ENCODE assay signal across 12 cellular contexts in genomic region chr2:98835831-98836385, GRCh38.
DNase-seq lines count a peak whose midpoint lies in the region; ATAC-seq and TF ChIP-seq lines count a peak whose summit lies in the region.
"Had no signal": no experiment of that assay in that cellular context is flagged by ENCODE, and none has a peak within 500 bp of the region (broad histone marks: within the 10 kb centered on the region; RNA-seq: fewer than 3 reads in every experiment).

No MANE protein-coding gene starts in this region.

- H3K27me3 ChIP-seq in Peyer's patch = no peaks in the 10 kb centered on the region
- H3K27me3 ChIP-seq: tibial nerve had no signal

- H3K4me1 Mint-ChIP-seq in natural killer cell = peaks cover 29 to 42% of the 10 kb centered on the region in 2 donors

- peak overlapping the region in 1 of 2 donors; percentile 29 for H3K27ac Mint-ChIP-seq in natural killer cell

- in situ Hi-C loops in Caki2 (cut with HindIII; ENCODE audit: low pct_unique_long_range_greater_than_20kb, low sequenced_read_pairs) = no loop called here

- no peaks in the 10 kb centered on the region for H3K36me3 Mint-ChIP-seq in natural killer cell

- no peaks in the 10 kb centered on the region for H3K9me3 Mint-ChIP-seq in natural killer cell
- H3K9me3 Mint-ChIP-seq: neural crest cell had no signal

- intact Hi-C loops in natural killer cell (cut with micrococcal nuclease) (loop anchor here (5.0 to 10.0 kb wide), 2 partner anchors 204 to 339 kb away; no protein-coding TSS in a partner anchor), left colon (cut with DNase I, micrococcal nuclease) (loop anchor here in 1 of 2 donors (2.0 to 5.0 kb wide), 2 partner anchors 187 to 424 kb away; no protein-coding TSS in a partner anchor)

- no peak for TF ChIP-seq POLR2A in Peyer's patch (IDR thresholded peaks at IDR 0.05)

- no peak overlapping the region for H3K4me3 ChIP-seq in Peyer's patch
- H3K4me3 ChIP-seq: HAP-1, tibial nerve had no signal

- no peak overlapping the region for H3K4me3 Mint-ChIP-seq in natural killer cell
- H3K4me3 Mint-ChIP-seq: neural crest cell had no signal

- H3K27ac ChIP-seq in Peyer's patch = peak overlapping the region in 3 of 4 donors; percentile 10 to 49 (median 33)
- H3K27ac ChIP-seq: tibial nerve had no signal

- no peaks in the 10 kb centered on the region for H3K9me3 ChIP-seq in Peyer's patch
- H3K9me3 ChIP-seq: HAP-1 had no signal

- DNase-seq in Caki2 (ENCODE audit: low read depth) = peak; percentile 10
- peak in 2 of 3 donors; percentile 32 to 63 for DNase-seq in Peyer's patch
- peak; percentile 42 for DNase-seq in activated effector memory CD4-positive, alpha-beta T cell treated with Interleukin-2 at 50 U/mL for 16 hours
- DNase-seq in natural killer cell = no peak
- DNase-seq in NOMO-1 treated with DMSO at 0.1 percent for 48 hours (lab: John Stamatoyannopoulos, UW; ENCODE audit: unreplicated experiment) = no peak
- no peak for DNase-seq in left colon
- DNase-seq: NCI-H774 had no signal

- peaks cover 4 to 12% of the 10 kb centered on the region in 2 donors for H3K27me3 Mint-ChIP-seq in natural killer cell (ENCODE audit: low read depth in 2 of 2)

- no peaks in the 10 kb centered on the region for H3K36me3 ChIP-seq in Peyer's patch
- H3K36me3 ChIP-seq: HAP-1, tibial nerve had no signal

- no peaks in the 10 kb centered on the region for H3K4me1 ChIP-seq in Peyer's patch
- H3K4me1 ChIP-seq: HAP-1, tibial nerve had no signal

- ATAC-seq in natural killer cell (peak; percentile 17 to 63 (median 60)), HG02759 (IDR thresholded peaks at IDR 0.05; ENCODE audit: unreplicated experiment) (no peak), SK-N-SH treated with all-trans-retinoic acid at 6 μM for 48 hours (no peak), left colon (no peak)

- no peak for TF ChIP-seq CTCF in Peyer's patch (IDR thresholded peaks at IDR 0.05)
- no peak for TF ChIP-seq CTCF in natural killer cell (IDR thresholded peaks at IDR 0.05)

TF ChIP-seq in SK-N-SH treated with all-trans-retinoic acid at 6 μM for 48 hours, 23 proteins besides CTCF, POLR2A, EP300 and RAD21:
- TF ChIP-seq GLIS3 (CRISPR knock-in tag; IDR thresholded peaks at IDR 0.05) = no peak
- TF ChIP-seq CSDC2 (CRISPR knock-in tag; IDR thresholded peaks at IDR 0.05) = no peak
- no peak for TF ChIP-seq BACH2 (CRISPR knock-in tag; IDR thresholded peaks at IDR 0.05; ENCODE audit: borderline replicate concordance)
- no peak for TF ChIP-seq ZNF565 (CRISPR knock-in tag; conservative IDR thresholded peaks at IDR 0.05; ENCODE audit: low read depth)
- no peak for TF ChIP-seq ZFP30 (CRISPR knock-in tag; IDR thresholded peaks at IDR 0.05)
- no peak for TF ChIP-seq OSR1 (CRISPR knock-in tag; IDR thresholded peaks at IDR 0.05)
- no peak for TF ChIP-seq ARNTL (CRISPR knock-in tag; IDR thresholded peaks at IDR 0.05; ENCODE audit: borderline replicate concordance, low read depth)
- TF ChIP-seq PATZ1 (CRISPR knock-in tag; IDR thresholded peaks at IDR 0.05; ENCODE audit: borderline replicate concordance) = no peak
- no peak for TF ChIP-seq POU6F1 (CRISPR knock-in tag; IDR thresholded peaks at IDR 0.05; ENCODE audit: borderline replicate concordance, low read depth)
- no peak for TF ChIP-seq ZFP3 (CRISPR knock-in tag; IDR thresholded peaks at IDR 0.05)
- no peak for TF ChIP-seq TCF4 (CRISPR knock-in tag; IDR thresholded peaks at IDR 0.05; ENCODE audit: borderline replicate concordance)
- no peak for TF ChIP-seq ESRRG (CRISPR knock-in tag; IDR thresholded peaks at IDR 0.05)
- TF ChIP-seq TSHZ2 (CRISPR knock-in tag; IDR thresholded peaks at IDR 0.05) = no peak
- TF ChIP-seq TOX (CRISPR knock-in tag; IDR thresholded peaks at IDR 0.05; ENCODE audit: borderline replicate concordance) = no peak
- no peak for TF ChIP-seq SNAI2 (CRISPR knock-in tag; IDR thresholded peaks at IDR 0.05)
- TF ChIP-seq ISL1 (CRISPR knock-in tag; IDR thresholded peaks at IDR 0.05) = no peak
- no peak for TF ChIP-seq PPARA (CRISPR knock-in tag; IDR thresholded peaks at IDR 0.05; ENCODE audit: borderline replicate concordance)
- TF ChIP-seq CSRNP3 (CRISPR knock-in tag; IDR thresholded peaks at IDR 0.05) = no peak
- TF ChIP-seq CREB5 (CRISPR knock-in tag; IDR thresholded peaks at IDR 0.05; ENCODE audit: low read depth) = no peak
- TF ChIP-seq ZNF8 (CRISPR knock-in tag; IDR thresholded peaks at IDR 0.05) = no peak

Comparison
In these comparisons a context has a peak if more than half of its experiments do, and no peak if none do; other contexts are left out.
1. DNase-seq: peak in Caki2 (single experiment), Peyer's patch (2 of 3) and activated effector memory CD4-positive, alpha-beta T cell treated with Interleukin-2 at 50 U/mL for 16 hours (single experiment); none in natural killer cell (single experiment), NOMO-1 treated with DMSO at 0.1 percent for 48 hours (single experiment) and left colon (0 of 2).
2. ATAC-seq: peak in natural killer cell (3 of 3); none in HG02759 (single experiment), SK-N-SH treated with all-trans-retinoic acid at 6 μM for 48 hours (single experiment) and left colon (single experiment).